Comparison of ENCODE assay signal across 32 cellular contexts in the genomic region with DNA sequence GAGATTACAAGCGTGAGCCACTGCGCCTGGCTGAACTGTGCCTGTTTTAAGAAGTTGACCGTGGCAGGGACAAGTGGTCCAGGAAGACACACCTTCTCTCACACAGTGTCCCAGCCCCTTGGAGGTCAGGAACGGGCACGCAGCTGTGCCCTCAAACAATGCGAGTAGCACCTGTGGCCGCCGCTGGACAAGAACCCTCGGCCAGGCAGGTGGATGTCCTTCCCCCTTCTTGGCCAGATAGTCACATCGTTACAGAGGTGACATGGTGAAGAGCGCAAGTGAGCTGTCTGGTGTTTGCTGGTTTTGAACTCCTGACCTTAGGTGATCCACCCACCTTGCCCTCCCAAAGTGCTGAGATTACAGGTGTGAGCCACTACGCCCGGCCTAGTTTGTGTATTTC.
"Had no signal": no experiment of that assay in that cellular context is flagged by ENCODE, and none has a peak within 500 bp of the region (broad histone marks: within the 10 kb centered on the region; RNA-seq: fewer than 3 reads in every experiment).

No MANE protein-coding gene starts in this region.

- ATAC-seq: activated CD8-positive, alpha-beta T cell treated with anti-CD3 and anti-CD28 coated beads for 36 hours; activated T-cell treated with anti-CD3 and anti-CD28 coated beads, Interleukin-2, amount 50 U/mL, for 72 hours; gastroesophageal sphincter; upper lobe of right lung had no signal

- DNase-seq: activated CD4-positive, alpha-beta T cell treated with anti-CD3 and anti-CD28 coated beads, Interleukin-2, amount 50 U/mL, for 1 hour; activated CD4-positive, CD25-positive, alpha-beta regulatory T cell treated with anti-CD3 and anti-CD28 coated beads, Interleukin-2, amount 50 U/mL, for 72 hours; activated CD8-positive, alpha-beta T cell treated with anti-CD3 and anti-CD28 coated beads for 36 hours; activated naive CD8-positive, alpha-beta T cell treated with anti-CD3 and anti-CD28 coated beads for 36 hours; activated T-cell treated with anti-CD3 and anti-CD28 coated beads for 4 hours; activated T-cell treated with anti-CD3 and anti-CD28 coated beads, Interleukin-2, amount 50 U/mL, for 72 hours; adrenal gland; head of caudate nucleus; hippocampal formation; mesendoderm; natural killer cell; occipital lobe; stimulated activated naive CD4-positive, alpha-beta T cell; SW 1271; T-helper 9 cell; tibial artery; upper lobe of right lung; WERI-Rb-1 had no signal

- H3K36me3 ChIP-seq: neural progenitor cell had no signal

- H3K4me2 ChIP-seq: neural progenitor cell had no signal

- H3K27ac ChIP-seq: adrenal gland, ascending aorta, cardiac muscle cell, gastroesophageal sphincter, neural progenitor cell, parathyroid adenoma, right atrium auricular region, suprapubic skin, tibial artery, upper lobe of right lung, WERI-Rb-1 had no signal

- H3K9ac ChIP-seq: neural progenitor cell, parathyroid adenoma had no signal

- H3K4me3 Mint-ChIP-seq: activated CD8-positive, alpha-beta T cell treated with anti-CD3 and anti-CD28 coated beads for 36 hours; activated naive CD4-positive, alpha-beta T cell treated with anti-CD3 and anti-CD28 coated beads for 36 hours; activated naive CD8-positive, alpha-beta T cell treated with anti-CD3 and anti-CD28 coated beads for 36 hours; activated T-cell treated with anti-CD3 and anti-CD28 coated beads, Interleukin-2, amount 50 U/mL, for 72 hours; natural killer cell; neural progenitor cell; T-helper 1 cell treated with Interleukin-12 subunit alpha and Interleukin-12 subunit beta and Interleukin-4 antibody, amounts not matched to agents 30 μg/mL and 1 μg/mL, for 36 hours had no signal

- H3K9me3 ChIP-seq: adrenal gland, ascending aorta, gastroesophageal sphincter, right atrium auricular region, suprapubic skin, tibial artery, upper lobe of right lung had no signal

- H3K27me3 ChIP-seq: adrenal gland, ascending aorta, cardiac muscle cell, gastroesophageal sphincter, neural progenitor cell, right atrium auricular region, suprapubic skin, tibial artery, upper lobe of right lung had no signal

- H3K9me3 Mint-ChIP-seq: activated CD8-positive, alpha-beta T cell treated with anti-CD3 and anti-CD28 coated beads for 36 hours; activated naive CD4-positive, alpha-beta T cell treated with anti-CD3 and anti-CD28 coated beads for 36 hours; activated naive CD8-positive, alpha-beta T cell treated with anti-CD3 and anti-CD28 coated beads for 36 hours; activated T-cell treated with anti-CD3 and anti-CD28 coated beads, Interleukin-2, amount 50 U/mL, for 72 hours; brain; natural killer cell; neural progenitor cell; T-helper 1 cell treated with Interleukin-12 subunit alpha and Interleukin-12 subunit beta and Interleukin-4 antibody, amounts not matched to agents 30 μg/mL and 1 μg/mL, for 36 hours had no signal

- H3K27me3 Mint-ChIP-seq: activated CD8-positive, alpha-beta T cell treated with anti-CD3 and anti-CD28 coated beads for 36 hours; activated naive CD8-positive, alpha-beta T cell treated with anti-CD3 and anti-CD28 coated beads for 36 hours; brain had no signal

- H3K4me1 ChIP-seq: adrenal gland, ascending aorta, gastroesophageal sphincter, neural progenitor cell, parathyroid adenoma, right atrium auricular region, suprapubic skin, tibial artery, upper lobe of right lung had no signal

- H3K27ac Mint-ChIP-seq: activated CD8-positive, alpha-beta T cell treated with anti-CD3 and anti-CD28 coated beads for 36 hours; activated naive CD4-positive, alpha-beta T cell treated with anti-CD3 and anti-CD28 coated beads for 36 hours; activated naive CD8-positive, alpha-beta T cell treated with anti-CD3 and anti-CD28 coated beads for 36 hours; activated T-cell treated with anti-CD3 and anti-CD28 coated beads, Interleukin-2, amount 50 U/mL, for 72 hours; brain; natural killer cell; neural progenitor cell; T-helper 1 cell treated with Interleukin-12 subunit alpha and Interleukin-12 subunit beta and Interleukin-4 antibody, amounts not matched to agents 30 μg/mL and 1 μg/mL, for 36 hours had no signal

- H3K4me3 ChIP-seq: adrenal gland, ascending aorta, cardiac muscle cell, gastroesophageal sphincter, lung, neural progenitor cell, right atrium auricular region, suprapubic skin, tibial artery, upper lobe of right lung had no signal

- H3K4me1 Mint-ChIP-seq: activated naive CD8-positive, alpha-beta T cell treated with anti-CD3 and anti-CD28 coated beads for 36 hours; brain; neural progenitor cell had no signal

- H2AFZ ChIP-seq: neural progenitor cell, parathyroid adenoma had no signal

- FAIRE-seq: endothelial cell of umbilical vein, keratinocyte, TTC549 had no signal
